32 cellular contexts compared by ENCODE assay signal in genomic region chr6:151814614-151815013, GRCh38.
"Had no signal": no experiment of that assay in that cellular context is flagged by ENCODE, and none has a peak within 500 bp of the region (broad histone marks: within the 10 kb centered on the region; RNA-seq: fewer than 3 reads in every experiment).

No MANE protein-coding gene starts in this region.

- ATAC-seq: activated CD8-positive, alpha-beta T cell treated with anti-CD3 and anti-CD28 coated beads for 36 hours; activated naive CD4-positive, alpha-beta T cell treated with anti-CD3 and anti-CD28 coated beads, Interleukin-2, amount 50 U/mL, for 72 hours; activated T-cell treated with anti-CD3 and anti-CD28 coated beads, Interleukin-2, amount 50 U/mL, for 4 hours; activated T-cell treated with anti-CD3 and anti-CD28 coated beads, Interleukin-2, amount 50 U/mL, for 72 hours; activated T-helper 17 cell treated with anti-CD3 and anti-CD28 coated beads, Interleukin-2, amount 50 U/mL, for 72 hours; body of pancreas had no signal

- H3K27ac ChIP-seq: adrenal gland, body of pancreas, brain microvascular endothelial cell, VCaP had no signal

- H3K27me3 ChIP-seq: adrenal gland, breast epithelium had no signal

- H3K4me3 ChIP-seq: adrenal gland, body of pancreas, breast epithelium had no signal

- H3K9me3 ChIP-seq: adrenal gland, body of pancreas, breast epithelium had no signal

- H3K36me3 ChIP-seq: adrenal gland, brain microvascular endothelial cell, breast epithelium had no signal

- H3K4me1 ChIP-seq: adrenal gland, body of pancreas, breast epithelium had no signal

- DNase-seq: activated B cell treated with CpG ODN at 0.5 μM for 24 hours; activated CD4-positive, alpha-beta memory T cell treated with anti-CD3 and anti-CD28 coated beads for 36 hours; activated CD4-positive, alpha-beta T cell treated with anti-CD3 and anti-CD28 coated beads for 4 hours; activated CD4-positive, alpha-beta T cell treated with anti-CD3 and anti-CD28 coated beads, Interleukin-2, amount 10 ng/mL, durations not matched to agents 24 days and 14 days; activated CD4-positive, alpha-beta T cell treated with anti-CD3 and anti-CD28 coated beads, Interleukin-2, amount 50 U/mL, for 1 hour; activated CD4-positive, alpha-beta T cell treated with anti-CD3 and anti-CD28 coated beads, Interleukin-2, amount 50 U/mL, for 4 hours; activated CD4-positive, CD25-positive, alpha-beta regulatory T cell treated with anti-CD3 and anti-CD28 coated beads, Interleukin-2, amount 50 U/mL, for 72 hours; activated CD8-positive, alpha-beta memory T cell treated with anti-CD3 and anti-CD28 coated beads, Interleukin-2, amount 50 U/mL, for 4 hours; activated CD8-positive, alpha-beta T cell treated with anti-CD3 and anti-CD28 coated beads for 36 hours; activated effector memory CD4-positive, alpha-beta T cell treated with anti-CD3 and anti-CD28 coated beads, Interleukin-2, amount 50 U/mL, for 16 hours; activated gamma-delta T cell treated with Interleukin-2 at 50 U/mL for 16 hours; activated naive CD4-positive, alpha-beta T cell; activated naive CD4-positive, alpha-beta T cell treated with anti-CD3 and anti-CD28 coated beads for 36 hours; activated naive CD4-positive, alpha-beta T cell treated with anti-CD3 and anti-CD28 coated beads, Interleukin-2, amount 50 U/mL, for 16 hours; activated naive CD8-positive, alpha-beta T cell treated with anti-CD3 and anti-CD28 coated beads for 36 hours; activated T-cell treated with anti-CD3 and anti-CD28 coated beads for 4 hours; activated T-cell treated with anti-CD3 and anti-CD28 coated beads, Interleukin-2, amount 50 U/mL, for 1 hour; activated T-cell treated with anti-CD3 and anti-CD28 coated beads, Interleukin-2, amount 50 U/mL, for 4 hours; activated T-cell treated with anti-CD3 and anti-CD28 coated beads, Interleukin-2, amount 50 U/mL, for 72 hours; adrenal gland; amniotic stem cell; aorta; body of pancreas; brain microvascular endothelial cell; central memory CD4-positive, alpha-beta T cell; T-helper 1 cell; T-helper 2 cell; T-helper 9 cell had no signal
